Comparison of ENCODE assay signal across 35 cellular contexts in genomic region chr4:48250343-48250742, GRCh38.
"Had no signal": no experiment of that assay in that cellular context is flagged by ENCODE, and none has a peak within 500 bp of the region (broad histone marks: within the 10 kb centered on the region; RNA-seq: fewer than 3 reads in every experiment).

No MANE protein-coding gene starts in this region.

- H3K4me1 ChIP-seq: breast epithelium had no signal

- H3K27me3 Mint-ChIP-seq: activated B cell treated with CpG ODN at 0.5 μM for 24 hours; activated CD4-positive, alpha-beta memory T cell treated with anti-CD3 and anti-CD28 coated beads for 36 hours; activated CD4-positive, alpha-beta T cell treated with anti-CD3 and anti-CD28 coated beads, Interleukin-2, amount 10 ng/mL, durations not matched to agents 24 days and 14 days; activated CD8-positive, alpha-beta T cell treated with anti-CD3 and anti-CD28 coated beads for 36 hours; activated naive CD8-positive, alpha-beta T cell treated with anti-CD3 and anti-CD28 coated beads for 36 hours; activated T-helper 17 cell treated with anti-CD3 and anti-CD28 coated beads, Interleukin-2, amount 50 U/mL, for 72 hours had no signal

- H3K9me3 ChIP-seq: adrenal gland, body of pancreas, breast epithelium had no signal

- DNase-seq: activated B cell treated with CpG ODN at 0.5 μM for 24 hours; activated CD4-positive, alpha-beta memory T cell treated with anti-CD3 and anti-CD28 coated beads for 36 hours; activated CD4-positive, alpha-beta T cell treated with anti-CD3 and anti-CD28 coated beads for 4 hours; activated CD4-positive, alpha-beta T cell treated with anti-CD3 and anti-CD28 coated beads, Interleukin-2, amount 10 ng/mL, durations not matched to agents 24 days and 14 days; activated CD4-positive, alpha-beta T cell treated with anti-CD3 and anti-CD28 coated beads, Interleukin-2, amount 50 U/mL, for 1 hour; activated CD4-positive, alpha-beta T cell treated with anti-CD3 and anti-CD28 coated beads, Interleukin-2, amount 50 U/mL, for 4 hours; activated CD4-positive, CD25-positive, alpha-beta regulatory T cell treated with anti-CD3 and anti-CD28 coated beads, Interleukin-2, amount 50 U/mL, for 72 hours; activated CD8-positive, alpha-beta memory T cell treated with anti-CD3 and anti-CD28 coated beads, Interleukin-2, amount 50 U/mL, for 4 hours; activated CD8-positive, alpha-beta T cell treated with anti-CD3 and anti-CD28 coated beads for 36 hours; activated effector memory CD4-positive, alpha-beta T cell treated with anti-CD3 and anti-CD28 coated beads, Interleukin-2, amount 50 U/mL, for 16 hours; activated gamma-delta T cell treated with Interleukin-2 at 50 U/mL for 16 hours; activated naive CD4-positive, alpha-beta T cell; activated naive CD4-positive, alpha-beta T cell treated with anti-CD3 and anti-CD28 coated beads for 36 hours; activated naive CD4-positive, alpha-beta T cell treated with anti-CD3 and anti-CD28 coated beads, Interleukin-2, amount 50 U/mL, for 16 hours; activated naive CD8-positive, alpha-beta T cell treated with anti-CD3 and anti-CD28 coated beads for 36 hours; activated T-cell treated with anti-CD3 and anti-CD28 coated beads for 4 hours; activated T-cell treated with anti-CD3 and anti-CD28 coated beads, Interleukin-2, amount 50 U/mL, for 1 hour; activated T-cell treated with anti-CD3 and anti-CD28 coated beads, Interleukin-2, amount 50 U/mL, for 4 hours; activated T-cell treated with anti-CD3 and anti-CD28 coated beads, Interleukin-2, amount 50 U/mL, for 72 hours; adrenal gland; amniotic stem cell; aorta; body of pancreas; brain microvascular endothelial cell; central memory CD4-positive, alpha-beta T cell; T-helper 2 cell; T-helper 9 cell had no signal

- H3K4me1 Mint-ChIP-seq: activated CD4-positive, alpha-beta T cell treated with anti-CD3 and anti-CD28 coated beads, Interleukin-2, amount 10 ng/mL, durations not matched to agents 24 days and 14 days had no signal

- H3K9me3 Mint-ChIP-seq: activated B cell treated with CpG ODN at 0.5 μM for 24 hours; activated CD4-positive, alpha-beta memory T cell treated with anti-CD3 and anti-CD28 coated beads for 36 hours; activated CD4-positive, alpha-beta T cell treated with anti-CD3 and anti-CD28 coated beads, Interleukin-2, amount 10 ng/mL, durations not matched to agents 24 days and 14 days; activated naive CD4-positive, alpha-beta T cell treated with anti-CD3 and anti-CD28 coated beads for 36 hours; activated naive CD4-positive, alpha-beta T cell treated with anti-CD3 and anti-CD28 coated beads, Interleukin-2, amount 50 U/mL, for 72 hours; activated naive CD8-positive, alpha-beta T cell treated with anti-CD3 and anti-CD28 coated beads for 36 hours; activated T-cell treated with anti-CD3 and anti-CD28 coated beads, Interleukin-2, amount 50 U/mL, for 4 hours; activated T-cell treated with anti-CD3 and anti-CD28 coated beads, Interleukin-2, amount 50 U/mL, for 72 hours; activated T-helper 1 cell treated with anti-CD3 and anti-CD28 coated beads, Interleukin-12 subunit alpha, Interleukin-12 subunit beta, Interleukin-2, Interleukin-4 antibody, amounts not matched to agents 30 ng/mL and 10 ng/mL and 1 ng/mL, durations not matched to agents 14 hours and 24 hours and 36 hours; T-helper 2 cell treated with Interferon-gamma antibody and Interleukin-4, amounts not matched to agents 5 μg/mL and 100 μg/mL, for 36 hours had no signal

- H3K36me3 Mint-ChIP-seq: activated CD4-positive, alpha-beta memory T cell treated with anti-CD3 and anti-CD28 coated beads for 36 hours; activated naive CD4-positive, alpha-beta T cell treated with anti-CD3 and anti-CD28 coated beads, Interleukin-2, amount 50 U/mL, for 72 hours; activated naive CD8-positive, alpha-beta T cell treated with anti-CD3 and anti-CD28 coated beads for 36 hours had no signal

- H3K4me3 ChIP-seq: adrenal gland, body of pancreas, breast epithelium had no signal

- H3K27ac Mint-ChIP-seq: activated B cell treated with CpG ODN at 0.5 μM for 24 hours; activated CD4-positive, alpha-beta memory T cell treated with anti-CD3 and anti-CD28 coated beads for 36 hours; activated CD4-positive, alpha-beta T cell treated with anti-CD3 and anti-CD28 coated beads, Interleukin-2, amount 10 ng/mL, durations not matched to agents 24 days and 14 days; activated CD8-positive, alpha-beta T cell treated with anti-CD3 and anti-CD28 coated beads for 36 hours; activated naive CD4-positive, alpha-beta T cell treated with anti-CD3 and anti-CD28 coated beads for 36 hours; activated naive CD4-positive, alpha-beta T cell treated with anti-CD3 and anti-CD28 coated beads, Interleukin-2, amount 50 U/mL, for 72 hours; activated naive CD8-positive, alpha-beta T cell treated with anti-CD3 and anti-CD28 coated beads for 36 hours; activated T-cell treated with anti-CD3 and anti-CD28 coated beads, Interleukin-2, amount 50 U/mL, for 72 hours; activated T-helper 1 cell treated with anti-CD3 and anti-CD28 coated beads, Interleukin-12 subunit alpha, Interleukin-12 subunit beta, Interleukin-2, Interleukin-4 antibody, amounts not matched to agents 30 ng/mL and 10 ng/mL and 1 ng/mL, durations not matched to agents 14 hours and 24 hours and 36 hours; activated T-helper 17 cell treated with anti-CD3 and anti-CD28 coated beads, Interleukin-2, amount 50 U/mL, for 72 hours; T-helper 2 cell treated with Interferon-gamma antibody and Interleukin-4, amounts not matched to agents 5 μg/mL and 100 μg/mL, for 36 hours had no signal

- H3K27ac ChIP-seq: adrenal gland, body of pancreas, brain microvascular endothelial cell, breast epithelium, VCaP had no signal

- H3K27me3 ChIP-seq: adrenal gland, body of pancreas, brain microvascular endothelial cell, breast epithelium had no signal

- H3K36me3 ChIP-seq: adrenal gland, brain microvascular endothelial cell, breast epithelium had no signal

- FAIRE-seq: astrocyte, TTC549 had no signal

- ATAC-seq: activated CD8-positive, alpha-beta T cell treated with anti-CD3 and anti-CD28 coated beads for 36 hours; activated naive CD4-positive, alpha-beta T cell treated with anti-CD3 and anti-CD28 coated beads, Interleukin-2, amount 50 U/mL, for 72 hours; activated T-cell treated with anti-CD3 and anti-CD28 coated beads, Interleukin-2, amount 50 U/mL, for 4 hours; activated T-cell treated with anti-CD3 and anti-CD28 coated beads, Interleukin-2, amount 50 U/mL, for 72 hours; body of pancreas had no signal

- H3K4me3 Mint-ChIP-seq: activated B cell treated with CpG ODN at 0.5 μM for 24 hours; activated CD4-positive, alpha-beta memory T cell treated with anti-CD3 and anti-CD28 coated beads for 36 hours; activated CD4-positive, alpha-beta T cell treated with anti-CD3 and anti-CD28 coated beads, Interleukin-2, amount 10 ng/mL, durations not matched to agents 24 days and 14 days; activated CD8-positive, alpha-beta T cell treated with anti-CD3 and anti-CD28 coated beads for 36 hours; activated naive CD4-positive, alpha-beta T cell treated with anti-CD3 and anti-CD28 coated beads for 36 hours; activated naive CD8-positive, alpha-beta T cell treated with anti-CD3 and anti-CD28 coated beads for 36 hours; activated T-cell treated with anti-CD3 and anti-CD28 coated beads, Interleukin-2, amount 50 U/mL, for 4 hours; activated T-cell treated with anti-CD3 and anti-CD28 coated beads, Interleukin-2, amount 50 U/mL, for 72 hours; activated T-helper 1 cell treated with anti-CD3 and anti-CD28 coated beads, Interleukin-12 subunit alpha, Interleukin-12 subunit beta, Interleukin-2, Interleukin-4 antibody, amounts not matched to agents 30 ng/mL and 10 ng/mL and 1 ng/mL, durations not matched to agents 14 hours and 24 hours and 36 hours; activated T-helper 17 cell treated with anti-CD3 and anti-CD28 coated beads, Interleukin-2, amount 50 U/mL, for 72 hours; T-helper 2 cell treated with Interferon-gamma antibody and Interleukin-4, amounts not matched to agents 5 μg/mL and 100 μg/mL, for 36 hours had no signal
